ENCODE assay signal across 1 cellular context in genomic region chr12:70469221-70469820, GRCh38.
TF ChIP-seq lines count a peak whose summit lies in the region.

No MANE protein-coding gene starts in this region.

TF ChIP-seq in HepG2, 621 proteins besides CTCF, POLR2A, EP300 and RAD21 (continued from another document):
- no peak for TF ChIP-seq ZNF276 (CRISPR knock-in tag; IDR thresholded peaks at IDR 0.05; ENCODE audit: low read depth)
TF ChIP-seq in HepG2: peak in this region for 0.
